12 cellular contexts compared by ENCODE assay signal in genomic region chr6:41728073-41728936, GRCh38. TPM values are rescaled to one million over a fixed set of nuclear protein-coding genes. Genes with fewer than 3 reads are reported as not detected.
DNase-seq lines count a peak whose midpoint lies in the region; ATAC-seq and TF ChIP-seq lines count a peak whose summit lies in the region.
"Had no signal": no experiment of that assay in that cellular context is flagged by ENCODE, and none has a peak within 500 bp of the region (broad histone marks: within the 10 kb centered on the region; RNA-seq: fewer than 3 reads in every experiment).

No MANE protein-coding gene starts in this region.

- in situ Hi-C loops in GM13976 (cut with MboI; ENCODE audit: low sequenced_read_pairs, unreplicated experiment): no loop called here

- no peaks in the 10 kb centered on the region for H3K9me3 ChIP-seq in duodenal mucosa (ENCODE audit: control insufficient read depth in 1 of 2, low read length in 2 of 2)
- H3K9me3 ChIP-seq: testis had no signal

- H3K4me3 Mint-ChIP-seq in natural killer cell: peak overlapping the region; percentile 92

- DNase-seq in DMS153 (lab: John Stamatoyannopoulos, UW) (peak; percentile 90), NCI-H2171 (lab: John Stamatoyannopoulos, UW) (peak; percentile 9), natural killer cell (no peak), GM13976 (ENCODE audit: low spot score) (no peak), NCI-H526 (lab: John Stamatoyannopoulos, UW) (no peak)
- DNase-seq: activated gamma-delta T cell, kidney glomerular epithelial cell, NCI-H524 treated with DMSO at 0.1 percent for 48 hours, testis had no signal

- ATAC-seq in natural killer cell (peak in 2 of 3 donors; percentile 5 to 12), GM19397 (IDR thresholded peaks at IDR 0.05; ENCODE audit: unreplicated experiment) (no peak), HG02588 (IDR thresholded peaks at IDR 0.05; ENCODE audit: unreplicated experiment) (no peak)

- H3K27ac Mint-ChIP-seq in natural killer cell: peak overlapping the region; percentile 88 to 95

- no peaks in the 10 kb centered on the region for H3K9me3 Mint-ChIP-seq in natural killer cell

- H3K36me3 Mint-ChIP-seq in natural killer cell: no peaks in the 10 kb centered on the region

- intact Hi-C loops in natural killer cell (cut with micrococcal nuclease): no loop called here

- no peak overlapping the region for H3K4me3 ChIP-seq in duodenal mucosa (ENCODE audit: low read depth in 1 of 2, low read length in 2 of 2)
- H3K4me3 ChIP-seq: testis had no signal

- H3K27me3 Mint-ChIP-seq in natural killer cell (ENCODE audit: low read depth in 2 of 2): no peaks in the 10 kb centered on the region

- TF ChIP-seq CTCF in natural killer cell (IDR thresholded peaks at IDR 0.05): no peak
- TF ChIP-seq CTCF in GM13976 (IDR thresholded peaks at IDR 0.05; ENCODE audit: borderline replicate concordance, control extremely low read depth, extremely low read depth, insufficient read depth, missing control alignments): no peak

- peaks cover 71 to 89% of the 10 kb centered on the region in 2 donors for H3K4me1 Mint-ChIP-seq in natural killer cell

- H3K4me1 ChIP-seq in duodenal mucosa (ENCODE audit: control insufficient read depth in 1 of 2, insufficient read depth in 2 of 2, low read length in 2 of 2): peaks cover 54 to 64% of the 10 kb centered on the region in 2 donors

- H3K27ac ChIP-seq in duodenal mucosa (ENCODE audit: low read depth, low read length): peak overlapping the region; percentile 27
- H3K27ac ChIP-seq: testis had no signal

- no peak overlapping the region for H3K9ac ChIP-seq in duodenal mucosa (ENCODE audit: low read depth in 1 of 2, low read length in 2 of 2)

- H3K36me3 ChIP-seq in duodenal mucosa (ENCODE audit: control insufficient read depth in 1 of 2, insufficient read depth in 2 of 2, low read length in 2 of 2): no peaks in the 10 kb centered on the region

- H3K27me3 ChIP-seq in duodenal mucosa (ENCODE audit: control insufficient read depth in 1 of 2, insufficient read depth in 2 of 2, low read length in 2 of 2): no peaks in the 10 kb centered on the region
- H3K27me3 ChIP-seq: testis had no signal

RNA-seq across cellular contexts. Expression of gene TFEB, which starts 7.1 kb away (rescaled TPM):
- total RNA-seq in natural killer cell: 10 to 100 TPM; 56.0 to 66.7 (median 66.2) TPM

RNA-seq across cellular contexts. Expression of gene PGC, which starts 18.9 kb away (rescaled TPM):
- not detected for total RNA-seq in natural killer cell

RNA-seq across cellular contexts. Expression of gene FRS3, which starts 51.4 kb away (rescaled TPM):
- total RNA-seq in natural killer cell: 1 to 10 TPM; 4.5 to 5.7 (median 5.4) TPM

RNA-seq across cellular contexts. Expression of gene PRICKLE4, which starts 52.3 kb away (rescaled TPM):
- not detected for total RNA-seq in natural killer cell

RNA-seq across cellular contexts. Expression of gene TOMM6, which starts 59.2 kb away (rescaled TPM):
- 100 to 1,000 TPM in 1 of 3 donors, 10 to 100 TPM in 2; 95.0 to 109 (median 96.6) TPM for total RNA-seq in natural killer cell

Comparison
In these comparisons a context has a peak if more than half of its experiments do, and no peak if none do; other contexts are left out.
1. DNase-seq: peak in DMS153 (single experiment) and NCI-H2171 (single experiment); none in natural killer cell (single experiment), GM13976 (single experiment) and NCI-H526 (0 of 2).
2. ATAC-seq: peak in natural killer cell (2 of 3); none in GM19397 (single experiment) and HG02588 (single experiment).